2 cellular contexts compared by ENCODE assay signal in genomic region chr7:17320642-17321041, GRCh38.
A peak's percentile ranks its signal among the peaks of the same experiment; 100 is the strongest.
TF ChIP-seq lines count a peak whose summit lies in the region.

No MANE protein-coding gene starts in this region.

TF ChIP-seq in A549, 52 proteins besides CTCF, POLR2A, EP300 and RAD21 (continued from another document):
- 0 out of 2 replicates have a peak, but pooled peaks have one; percentile 17 for TF ChIP-seq MAX (IDR thresholded peaks at IDR 0.05)

TF ChIP-seq in IMR-90, 13 proteins besides CTCF, POLR2A, EP300 and RAD21 (continued from another document):
- TF ChIP-seq CEBPB (IDR thresholded peaks at IDR 0.05; ENCODE audit: low read depth, low read length), result no peak
- TF ChIP-seq CHD1 (IDR thresholded peaks at IDR 0.05; ENCODE audit: low read depth, low read length), result no peak
- no peak for TF ChIP-seq MAZ (IDR thresholded peaks at IDR 0.05; ENCODE audit: borderline replicate concordance, low read depth, low read length)
